Comparison of ENCODE assay signal across 1 cellular context in genomic region chr3:149767720-149768119, GRCh38.
TF ChIP-seq lines count a peak whose summit lies in the region.

No MANE protein-coding gene starts in this region.

TF ChIP-seq in GM23338, 12 proteins besides CTCF, POLR2A, EP300 and RAD21:
- TF ChIP-seq, protein P1, sequence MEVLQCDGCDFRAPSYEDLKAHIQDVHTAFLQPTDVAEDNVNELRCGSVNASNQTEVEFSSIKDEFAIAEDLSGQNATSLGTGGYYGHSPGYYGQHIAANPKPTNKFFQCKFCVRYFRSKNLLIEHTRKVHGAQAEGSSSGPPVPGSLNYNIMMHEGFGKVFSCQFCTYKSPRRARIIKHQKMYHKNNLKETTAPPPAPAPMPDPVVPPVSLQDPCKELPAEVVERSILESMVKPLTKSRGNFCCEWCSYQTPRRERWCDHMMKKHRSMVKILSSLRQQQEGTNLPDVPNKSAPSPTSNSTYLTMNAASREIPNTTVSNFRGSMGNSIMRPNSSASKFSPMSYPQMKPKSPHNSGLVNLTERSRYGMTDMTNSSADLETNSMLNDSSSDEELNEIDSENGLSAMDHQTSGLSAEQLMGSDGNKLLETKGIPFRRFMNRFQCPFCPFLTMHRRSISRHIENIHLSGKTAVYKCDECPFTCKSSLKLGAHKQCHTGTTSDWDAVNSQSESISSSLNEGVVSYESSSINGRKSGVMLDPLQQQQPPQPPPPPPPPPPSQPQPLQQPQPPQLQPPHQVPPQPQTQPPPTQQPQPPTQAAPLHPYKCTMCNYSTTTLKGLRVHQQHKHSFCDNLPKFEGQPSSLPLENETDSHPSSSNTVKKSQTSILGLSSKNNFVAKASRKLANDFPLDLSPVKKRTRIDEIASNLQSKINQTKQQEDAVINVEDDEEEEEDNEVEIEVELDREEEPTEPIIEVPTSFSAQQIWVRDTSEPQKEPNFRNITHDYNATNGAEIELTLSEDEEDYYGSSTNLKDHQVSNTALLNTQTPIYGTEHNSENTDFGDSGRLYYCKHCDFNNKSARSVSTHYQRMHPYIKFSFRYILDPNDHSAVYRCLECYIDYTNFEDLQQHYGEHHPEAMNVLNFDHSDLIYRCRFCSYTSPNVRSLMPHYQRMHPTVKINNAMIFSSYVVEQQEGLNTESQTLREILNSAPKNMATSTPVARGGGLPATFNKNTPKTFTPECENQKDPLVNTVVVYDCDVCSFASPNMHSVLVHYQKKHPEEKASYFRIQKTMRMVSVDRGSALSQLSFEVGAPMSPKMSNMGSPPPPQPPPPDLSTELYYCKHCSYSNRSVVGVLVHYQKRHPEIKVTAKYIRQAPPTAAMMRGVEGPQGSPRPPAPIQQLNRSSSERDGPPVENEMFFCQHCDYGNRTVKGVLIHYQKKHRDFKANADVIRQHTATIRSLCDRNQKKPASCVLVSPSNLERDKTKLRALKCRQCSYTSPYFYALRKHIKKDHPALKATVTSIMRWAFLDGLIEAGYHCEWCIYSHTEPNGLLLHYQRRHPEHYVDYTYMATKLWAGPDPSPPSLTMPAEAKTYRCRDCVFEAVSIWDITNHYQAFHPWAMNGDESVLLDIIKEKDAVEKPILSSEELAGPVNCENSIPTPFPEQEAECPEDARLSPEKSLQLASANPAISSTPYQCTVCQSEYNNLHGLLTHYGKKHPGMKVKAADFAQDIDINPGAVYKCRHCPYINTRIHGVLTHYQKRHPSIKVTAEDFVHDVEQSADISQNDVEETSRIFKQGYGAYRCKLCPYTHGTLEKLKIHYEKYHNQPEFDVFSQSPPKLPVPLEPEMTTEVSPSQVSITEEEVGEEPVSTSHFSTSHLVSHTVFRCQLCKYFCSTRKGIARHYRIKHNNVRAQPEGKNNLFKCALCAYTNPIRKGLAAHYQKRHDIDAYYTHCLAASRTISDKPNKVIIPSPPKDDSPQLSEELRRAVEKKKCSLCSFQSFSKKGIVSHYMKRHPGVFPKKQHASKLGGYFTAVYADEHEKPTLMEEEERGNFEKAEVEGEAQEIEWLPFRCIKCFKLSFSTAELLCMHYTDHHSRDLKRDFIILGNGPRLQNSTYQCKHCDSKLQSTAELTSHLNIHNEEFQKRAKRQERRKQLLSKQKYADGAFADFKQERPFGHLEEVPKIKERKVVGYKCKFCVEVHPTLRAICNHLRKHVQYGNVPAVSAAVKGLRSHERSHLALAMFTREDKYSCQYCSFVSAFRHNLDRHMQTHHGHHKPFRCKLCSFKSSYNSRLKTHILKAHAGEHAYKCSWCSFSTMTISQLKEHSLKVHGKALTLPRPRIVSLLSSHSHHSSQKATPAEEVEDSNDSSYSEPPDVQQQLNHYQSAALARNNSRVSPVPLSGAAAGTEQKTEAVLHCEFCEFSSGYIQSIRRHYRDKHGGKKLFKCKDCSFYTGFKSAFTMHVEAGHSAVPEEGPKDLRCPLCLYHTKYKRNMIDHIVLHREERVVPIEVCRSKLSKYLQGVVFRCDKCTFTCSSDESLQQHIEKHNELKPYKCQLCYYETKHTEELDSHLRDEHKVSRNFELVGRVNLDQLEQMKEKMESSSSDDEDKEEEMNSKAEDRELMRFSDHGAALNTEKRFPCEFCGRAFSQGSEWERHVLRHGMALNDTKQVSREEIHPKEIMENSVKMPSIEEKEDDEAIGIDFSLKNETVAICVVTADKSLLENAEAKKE (CRISPR knock-in tag; IDR thresholded peaks at IDR 0.05), result no peak
- TF ChIP-seq CREB1 (CRISPR knock-in tag; IDR thresholded peaks at IDR 0.05; ENCODE audit: low read depth) (no peak), STAT1 (IDR thresholded peaks at IDR 0.05; ENCODE audit: unreplicated experiment) (no peak), EZH2phosphoT487 (IDR thresholded peaks at IDR 0.05; ENCODE audit: unreplicated experiment) (no peak), ZNF331 (CRISPR knock-in tag; IDR thresholded peaks at IDR 0.05; ENCODE audit: low read depth) (no peak), REST (IDR thresholded peaks at IDR 0.05; ENCODE audit: unreplicated experiment) (no peak), JUNB (IDR thresholded peaks at IDR 0.05; ENCODE audit: unreplicated experiment) (no peak), POLR2AphosphoS5 (IDR thresholded peaks at IDR 0.05; ENCODE audit: low read depth) (no peak), NANOG (IDR thresholded peaks at IDR 0.05; ENCODE audit: borderline replicate concordance) (no peak), ZNF114 (CRISPR knock-in tag; IDR thresholded peaks at IDR 0.05) (no peak), EZH2 (IDR thresholded peaks at IDR 0.05; ENCODE audit: low read depth, unreplicated experiment) (no peak)
- TF ChIP-seq, protein P2, sequence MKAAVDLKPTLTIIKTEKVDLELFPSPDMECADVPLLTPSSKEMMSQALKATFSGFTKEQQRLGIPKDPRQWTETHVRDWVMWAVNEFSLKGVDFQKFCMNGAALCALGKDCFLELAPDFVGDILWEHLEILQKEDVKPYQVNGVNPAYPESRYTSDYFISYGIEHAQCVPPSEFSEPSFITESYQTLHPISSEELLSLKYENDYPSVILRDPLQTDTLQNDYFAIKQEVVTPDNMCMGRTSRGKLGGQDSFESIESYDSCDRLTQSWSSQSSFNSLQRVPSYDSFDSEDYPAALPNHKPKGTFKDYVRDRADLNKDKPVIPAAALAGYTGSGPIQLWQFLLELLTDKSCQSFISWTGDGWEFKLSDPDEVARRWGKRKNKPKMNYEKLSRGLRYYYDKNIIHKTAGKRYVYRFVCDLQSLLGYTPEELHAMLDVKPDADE (IDR thresholded peaks at IDR 0.05), result no peak
